Comparison of ENCODE assay signal across 11 cellular contexts in genomic region chr17:43461185-43461584, GRCh38.
"Had no signal": no experiment of that assay in that cellular context is flagged by ENCODE, and none has a peak within 500 bp of the region (broad histone marks: within the 10 kb centered on the region; RNA-seq: fewer than 3 reads in every experiment).

No MANE protein-coding gene starts in this region.

- H3K9me3 ChIP-seq: HAP-1 had no signal

- H2AFZ ChIP-seq: GM23248, GM23338 had no signal

- H3K4me3 Mint-ChIP-seq: GM23338, H9, HFFc6 had no signal

- FAIRE-seq: H1, H54 had no signal

- ATAC-seq: GM23338, HCT116 had no signal

- H3K4me1 ChIP-seq: HAP-1 had no signal

- H3K27ac ChIP-seq: GM23248 had no signal

- DNase-seq: GM23248, GOT3, H7, H9, HCEC 1CT, HFFc6 had no signal

- H3K36me3 ChIP-seq: HAP-1 had no signal

- H3K9ac ChIP-seq: GM23248 had no signal

- H3K9me3 Mint-ChIP-seq: H9, HFFc6 had no signal

- H3K27ac Mint-ChIP-seq: GM23338, H9, HFFc6 had no signal

- H3K4me2 ChIP-seq: GM23338 had no signal

- H3K4me3 ChIP-seq: GM23248, GM23338, HAP-1 had no signal
